8 cellular contexts compared by ENCODE assay signal in genomic region chr1:3796215-3797193, GRCh38. TPM values are rescaled to one million over a fixed set of nuclear protein-coding genes. Genes with fewer than 3 reads are reported as not detected.
A peak's percentile ranks its signal among the peaks of the same experiment; 100 is the strongest.
DNase-seq lines count a peak whose midpoint lies in the region; ATAC-seq and TF ChIP-seq lines count a peak whose summit lies in the region.

TSS of gene LRRC47 (minus strand) at chr1:3796498. CDS start at chr1:3796476, 22 bp downstream.

- CTCF ChIA-PET in activated CD8-positive, alpha-beta T cell treated with anti-CD3 and anti-CD28 coated beads, Interleukin-2, amount 10 ng/mL, durations not matched to agents 7 days and 5 days (lab: Charles Lee), result interaction anchor here (0.7 to 2.2 kb wide), 4 partner anchors 11 to 72 kb away, joined by 3 to 13 read pairs (median 6); no protein-coding TSS in a partner anchor

- peak; percentile 100 for ATAC-seq in CD4-positive, CD25-positive, alpha-beta regulatory T cell (ENCODE audit: low read depth in 2 of 2)
- ATAC-seq in GM19395 (IDR thresholded peaks at IDR 0.05; ENCODE audit: unreplicated experiment) (peak; percentile 95), HG03558 (IDR thresholded peaks at IDR 0.05; ENCODE audit: extremely low read depth, unreplicated experiment) (peak; percentile 82), lower lobe of right lung (peak; percentile 100)
- peak; percentile 100 for ATAC-seq in activated CD8-positive, alpha-beta T cell treated with anti-CD3 and anti-CD28 coated beads, Interleukin-2, amount 10 ng/mL, durations not matched to agents 7 days and 5 days

- peak; percentile 92 to 95 (median 95) for DNase-seq in CD4-positive, CD25-positive, alpha-beta regulatory T cell
- DNase-seq in NK-92 (lab: John Stamatoyannopoulos, UW; ENCODE audit: unreplicated experiment) (peak; percentile 42), ecto neural progenitor cell (ENCODE audit: low spot score) (peak; percentile 93), lower lobe of right lung (peak; percentile 98)
- DNase-seq in activated CD8-positive, alpha-beta T cell treated with anti-CD3 and anti-CD28 coated beads, Interleukin-2, amount 10 ng/mL, durations not matched to agents 7 days and 5 days, result peak; percentile 95
- peak; percentile 80 to 91 (median 85) for DNase-seq in stimulated activated CD4-positive, alpha-beta T cell treated with anti-CD3 and anti-CD28 coated beads, TNF-alpha, amount 100 ng/mL, for 1 hour (ENCODE audit: low read depth in 3 of 3, low spot score in 1 of 3)

- H3K4me3 Mint-ChIP-seq in CD4-positive, CD25-positive, alpha-beta regulatory T cell, result peak within 1 kb of the TSS; percentile 89 to 98 (median 95)
- peak within 1 kb of the TSS; percentile 83 for H3K4me3 Mint-ChIP-seq in activated CD8-positive, alpha-beta T cell treated with anti-CD3 and anti-CD28 coated beads, Interleukin-2, amount 10 ng/mL, durations not matched to agents 7 days and 5 days

- H3K27me3 Mint-ChIP-seq in CD4-positive, CD25-positive, alpha-beta regulatory T cell, result peaks cover 10% of the 10 kb centered on the region
- H3K27me3 Mint-ChIP-seq in activated CD8-positive, alpha-beta T cell treated with anti-CD3 and anti-CD28 coated beads, Interleukin-2, amount 10 ng/mL, durations not matched to agents 7 days and 5 days (ENCODE audit: low read depth), result peaks cover 10% of the 10 kb centered on the region

- peaks cover 17 to 55% (median 33%) of the 10 kb centered on the region in 4 donors for H3K4me1 Mint-ChIP-seq in CD4-positive, CD25-positive, alpha-beta regulatory T cell
- H3K4me1 Mint-ChIP-seq in activated CD8-positive, alpha-beta T cell treated with anti-CD3 and anti-CD28 coated beads, Interleukin-2, amount 10 ng/mL, durations not matched to agents 7 days and 5 days (ENCODE audit: low read depth), result peaks cover 42% of the 10 kb centered on the region

- intact Hi-C loops in lower lobe of right lung (cut with DNase I), result no loop called here

- peaks cover 10% of the 10 kb centered on the region for H3K36me3 Mint-ChIP-seq in CD4-positive, CD25-positive, alpha-beta regulatory T cell
- peaks cover 11% of the 10 kb centered on the region for H3K36me3 Mint-ChIP-seq in activated CD8-positive, alpha-beta T cell treated with anti-CD3 and anti-CD28 coated beads, Interleukin-2, amount 10 ng/mL, durations not matched to agents 7 days and 5 days (ENCODE audit: low read depth)

- no peaks in the 10 kb centered on the region for H3K27me3 ChIP-seq in CD4-positive, CD25-positive, alpha-beta regulatory T cell (ENCODE audit: control insufficient read depth, insufficient read depth, low read length)
- no peaks in the 10 kb centered on the region for H3K27me3 ChIP-seq in lower lobe of right lung (ENCODE audit: low read depth)

- H3K9me3 Mint-ChIP-seq in CD4-positive, CD25-positive, alpha-beta regulatory T cell, result peaks cover 0 to 3% (median 0%) of the 10 kb centered on the region in 7 donors
- no peaks in the 10 kb centered on the region for H3K9me3 Mint-ChIP-seq in activated CD8-positive, alpha-beta T cell treated with anti-CD3 and anti-CD28 coated beads, Interleukin-2, amount 10 ng/mL, durations not matched to agents 7 days and 5 days (ENCODE audit: insufficient read depth)

- H3K4me3 ChIP-seq in CD4-positive, CD25-positive, alpha-beta regulatory T cell (ENCODE audit: low read depth, low read length), result peak within 1 kb of the TSS; percentile 92
- peak within 1 kb of the TSS; percentile 72 for H3K4me3 ChIP-seq in lower lobe of right lung

- POLR2A ChIA-PET in activated CD8-positive, alpha-beta T cell treated with anti-CD3 and anti-CD28 coated beads, Interleukin-2, amount 10 ng/mL, durations not matched to agents 7 days and 5 days (lab: Charles Lee), result interaction anchor here (0.8 to 2.1 kb wide), 7 partner anchors 9 to 252 kb away, joined by 3 to 8 read pairs (median 3); no protein-coding TSS in a partner anchor

- H3K4me1 ChIP-seq in CD4-positive, CD25-positive, alpha-beta regulatory T cell (ENCODE audit: control insufficient read depth, insufficient read depth, low read length, poor library complexity, severe bottlenecking), result peaks cover 30% of the 10 kb centered on the region
- peaks cover 36% of the 10 kb centered on the region for H3K4me1 ChIP-seq in lower lobe of right lung

- peak within 1 kb of the TSS; percentile 92 to 97 (median 93) for H3K27ac Mint-ChIP-seq in CD4-positive, CD25-positive, alpha-beta regulatory T cell
- H3K27ac Mint-ChIP-seq in activated CD8-positive, alpha-beta T cell treated with anti-CD3 and anti-CD28 coated beads, Interleukin-2, amount 10 ng/mL, durations not matched to agents 7 days and 5 days, result peak within 1 kb of the TSS; percentile 88

- TF ChIP-seq CTCF in lower lobe of right lung (IDR thresholded peaks at IDR 0.05), result no peak

- H3K9me3 ChIP-seq in CD4-positive, CD25-positive, alpha-beta regulatory T cell (ENCODE audit: control insufficient read depth in 2 of 2, low read length in 2 of 2), result no peaks in the 10 kb centered on the region
- H3K9me3 ChIP-seq in lower lobe of right lung, result no peaks in the 10 kb centered on the region

- H3K27ac ChIP-seq in CD4-positive, CD25-positive, alpha-beta regulatory T cell (ENCODE audit: insufficient read depth, low read length, poor library complexity, severe bottlenecking), result peak within 1 kb of the TSS; percentile 28
- peak within 1 kb of the TSS; percentile 80 for H3K27ac ChIP-seq in lower lobe of right lung

- peaks cover 7% of the 10 kb centered on the region for H3K36me3 ChIP-seq in CD4-positive, CD25-positive, alpha-beta regulatory T cell (ENCODE audit: control insufficient read depth, insufficient read depth, low read length)
- peaks cover 10% of the 10 kb centered on the region for H3K36me3 ChIP-seq in lower lobe of right lung

RNA-seq across cellular contexts. Expression of gene LRRC47, which starts in this region (rescaled TPM):
- 33.9 TPM for total RNA-seq in CD4-positive, CD25-positive, alpha-beta regulatory T cell
- 10 to 100 TPM; 22.0 to 32.5 (median 25.7) TPM for polyA plus RNA-seq in CD4-positive, CD25-positive, alpha-beta regulatory T cell
- 10 to 100 TPM; 36.4 to 39.5 TPM for total RNA-seq in activated CD8-positive, alpha-beta T cell treated with anti-CD3 and anti-CD28 coated beads, Interleukin-2, amount 10 ng/mL, durations not matched to agents 7 days and 5 days
- 34.4 TPM for total RNA-seq in lower lobe of right lung

Comparison
In these comparisons a context has a peak if more than half of its experiments do, and no peak if none do; other contexts are left out.
1. Peak in every context shown above with its lines: DNase-seq, ATAC-seq, H3K4me3 ChIP-seq and H3K27ac ChIP-seq.
2. DNase-seq: peak in every context shown above with its lines; median percentile 98 in lower lobe of right lung; 95 in CD4-positive, CD25-positive, alpha-beta regulatory T cell; 95 in activated CD8-positive, alpha-beta T cell treated with anti-CD3 and anti-CD28 coated beads, Interleukin-2, amount 10 ng/mL, durations not matched to agents 7 days and 5 days; 93 in ecto neural progenitor cell; 85 in stimulated activated CD4-positive, alpha-beta T cell treated with anti-CD3 and anti-CD28 coated beads, TNF-alpha, amount 100 ng/mL, for 1 hour; 42 in NK-92.